19 cellular contexts compared by ENCODE assay signal in the genomic region with DNA sequence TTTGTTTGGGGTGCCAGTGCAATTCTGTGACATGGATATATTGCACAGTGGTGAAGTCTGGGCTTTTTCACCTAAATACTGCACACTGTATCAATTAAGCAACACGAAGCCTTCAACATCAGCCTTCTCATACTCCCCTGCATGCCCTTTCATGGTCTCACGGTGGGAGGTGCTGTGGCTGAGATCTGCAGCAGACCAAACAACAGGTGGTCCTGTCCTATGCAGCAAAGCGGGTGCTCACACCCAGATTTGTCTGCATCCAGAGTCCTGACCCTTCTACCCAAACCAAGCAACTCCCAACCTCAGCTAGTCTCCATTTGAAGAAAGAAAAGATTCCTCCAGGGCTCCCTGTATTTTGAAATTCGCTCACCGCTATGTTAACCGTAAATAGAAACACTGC. TPM values are rescaled to one million over a fixed set of nuclear protein-coding genes. Genes with fewer than 3 reads are reported as not detected.
A peak's percentile ranks its signal among the peaks of the same experiment; 100 is the strongest.
DNase-seq lines count a peak whose midpoint lies in the region; ATAC-seq and TF ChIP-seq lines count a peak whose summit lies in the region.
"Had no signal": no experiment of that assay in that cellular context is flagged by ENCODE, and none has a peak within 500 bp of the region (broad histone marks: within the 10 kb centered on the region; RNA-seq: fewer than 3 reads in every experiment).

No MANE protein-coding gene starts in this region.

- DNase-seq in T-helper 17 cell: no peak
- DNase-seq in dorsolateral prefrontal cortex: no peak
- DNase-seq in osteoblast (ENCODE audit: insufficient read length, low spot score, missing footprints): peak; percentile 75
- DNase-seq in activated CD4-positive, alpha-beta T cell treated with anti-CD3 and anti-CD28 coated beads, Interleukin-2, amount 10 ng/mL, durations not matched to agents 7 days and 5 days: no peak
- no peak for DNase-seq in GM23338 (ENCODE audit: low spot score)
- DNase-seq in NCI-H2107 treated with DMSO at 0.1 percent for 48 hours (lab: John Stamatoyannopoulos, UW; ENCODE audit: unreplicated experiment): no peak
- DNase-seq: COR-L47; DMS 273 treated with DMSO at 0.1 percent for 48 hours; DND-41; NCI-H1092 treated with DMSO at 0.1 percent for 48 hours; NCI-H146; NCI-H2029 treated with DMSO at 0.1 percent for 48 hours; NCI-H446 treated with DMSO at 0.1 percent for 48 hours; NK-92 treated with Interleukin-12 subunit alpha and Interleukin-12 subunit beta, amount 100 ng/mL, for 24 hours had no signal

- H3K4me3 ChIP-seq in HEK293 (ENCODE audit: low read depth, low read length) (no peak overlapping the region), dorsolateral prefrontal cortex (peak overlapping the region in 4 of 59 donors; percentile 0 to 32 (median 8)), osteoblast (ENCODE audit: insufficient read depth, low read length) (no peak overlapping the region), GM23338 (no peak overlapping the region)
- H3K4me3 ChIP-seq: K562 had no signal

- peaks cover 93% of the 10 kb centered on the region for H3K79me2 ChIP-seq in osteoblast (ENCODE audit: insufficient read depth, low read length)
- H3K79me2 ChIP-seq in GM23338 (replicated peaks; ENCODE audit: insufficient read depth): peaks cover 91% of the 10 kb centered on the region

- H3K9me3 ChIP-seq in HEK293 (ENCODE audit: control insufficient read depth, insufficient read depth, low read depth, low read length): no peaks in the 10 kb centered on the region
- H3K9me3 ChIP-seq in T-helper 17 cell (ENCODE audit: control insufficient read depth, low read length, poor library complexity, severe bottlenecking): no peaks in the 10 kb centered on the region
- H3K9me3 ChIP-seq in osteoblast (ENCODE audit: low read depth, low read length): no peaks in the 10 kb centered on the region

- intact Hi-C loops in dorsolateral prefrontal cortex (cut with DNase I): loop anchor here (2.0 to 5.0 kb wide), 2 partner anchors 34 to 35 kb away; a partner anchor contains a TSS

- H3K4me1 ChIP-seq in HEK293 (ENCODE audit: control insufficient read depth, insufficient read depth, low read length) (peaks cover 9% of the 10 kb centered on the region; the same call in 1 of the 2 replicates), osteoblast (ENCODE audit: insufficient read depth, low read length) (peaks cover 16% of the 10 kb centered on the region), GM23338 (ENCODE audit: insufficient read depth) (no peaks in the 10 kb centered on the region)

- H3K9me2 ChIP-seq in GM23338 (ENCODE audit: insufficient read depth): no peaks in the 10 kb centered on the region

- H3K4me1 Mint-ChIP-seq in T-helper 17 cell (peaks cover 24% of the 10 kb centered on the region), GM23338 (peaks cover 7% of the 10 kb centered on the region)
- H3K4me1 Mint-ChIP-seq in activated CD4-positive, alpha-beta T cell treated with anti-CD3 and anti-CD28 coated beads, Interleukin-2, amount 10 ng/mL, durations not matched to agents 7 days and 5 days: peaks cover 14% of the 10 kb centered on the region
- H3K4me1 Mint-ChIP-seq: CD14-positive monocyte had no signal

- H4K20me1 ChIP-seq in osteoblast (ENCODE audit: insufficient read depth, low read length) (peaks cover 65% of the 10 kb centered on the region), GM23338 (replicated peaks; ENCODE audit: insufficient read depth) (peaks cover 81% of the 10 kb centered on the region)

- no peak overlapping the region for H3K4me2 ChIP-seq in osteoblast (ENCODE audit: insufficient read depth, low read length)
- no peak overlapping the region for H3K4me2 ChIP-seq in GM23338

- no peaks in the 10 kb centered on the region for H3F3A ChIP-seq in GM23338 (replicated peaks; ENCODE audit: low read depth)

- H3K27ac ChIP-seq in HEK293 (ENCODE audit: extremely low read depth, low read depth, low read length) (no peak overlapping the region), dorsolateral prefrontal cortex (peak overlapping the region in 49 of 59 donors; percentile 27 to 94 (median 84)), osteoblast (ENCODE audit: low read depth, low read length) (no peak overlapping the region), GM23338 (ENCODE audit: low read depth) (no peak overlapping the region)

- CTCF ChIA-PET in HEK293 (lab: Yijun Ruan, JAX): no interaction called here
- CTCF ChIA-PET in activated CD4-positive, alpha-beta T cell treated with anti-CD3 and anti-CD28 coated beads, Interleukin-2, amount 10 ng/mL, durations not matched to agents 7 days and 5 days (lab: Charles Lee): no interaction called here

- no peak overlapping the region for H3K4me3 Mint-ChIP-seq in T-helper 17 cell
- H3K4me3 Mint-ChIP-seq in activated CD4-positive, alpha-beta T cell treated with anti-CD3 and anti-CD28 coated beads, Interleukin-2, amount 10 ng/mL, durations not matched to agents 7 days and 5 days: no peak overlapping the region
- no peak overlapping the region for H3K4me3 Mint-ChIP-seq in GM23338
- H3K4me3 Mint-ChIP-seq: CD14-positive monocyte had no signal

- H2AFZ ChIP-seq in osteoblast (ENCODE audit: low read length) (no peak overlapping the region), GM23338 (no peak overlapping the region)

- H3K27me3 ChIP-seq in dorsolateral prefrontal cortex (no peaks in the 10 kb centered on the region), osteoblast (ENCODE audit: insufficient read depth, low read length) (no peaks in the 10 kb centered on the region), GM23338 (ENCODE audit: insufficient read depth) (no peaks in the 10 kb centered on the region)

- H3K9me3 Mint-ChIP-seq in activated CD4-positive, alpha-beta T cell treated with anti-CD3 and anti-CD28 coated beads, Interleukin-2, amount 10 ng/mL, durations not matched to agents 7 days and 5 days: no peaks in the 10 kb centered on the region
- H3K9me3 Mint-ChIP-seq in GM23338: no peaks in the 10 kb centered on the region

- POLR2A ChIA-PET in HEK293 (lab: Yijun Ruan, JAX): no interaction called here
- POLR2A ChIA-PET in activated CD4-positive, alpha-beta T cell treated with anti-CD3 and anti-CD28 coated beads, Interleukin-2, amount 10 ng/mL, durations not matched to agents 7 days and 5 days (lab: Charles Lee): no interaction called here

- no peak for TF ChIP-seq CTCF in HEK293 (tag by site-specific recombination; IDR thresholded peaks at IDR 0.05)
- no peak for TF ChIP-seq CTCF in dorsolateral prefrontal cortex (IDR thresholded peaks at IDR 0.05 in 54 of 56, conservative IDR thresholded peaks at IDR 0.05 in 2 of 56; ENCODE audit: low read depth in 1 of 56, partially characterized antibody in 56 of 56)
- TF ChIP-seq CTCF in osteoblast (IDR thresholded peaks at IDR 0.05; ENCODE audit: extremely low read depth, low read depth, low read length): no peak
- no peak for TF ChIP-seq CTCF in GM23338 (conservative IDR thresholded peaks at IDR 0.05; ENCODE audit: low read depth in 2 of 2)

- H3K27ac Mint-ChIP-seq in T-helper 17 cell: peak overlapping the region; percentile 8
- H3K27ac Mint-ChIP-seq in activated CD4-positive, alpha-beta T cell treated with anti-CD3 and anti-CD28 coated beads, Interleukin-2, amount 10 ng/mL, durations not matched to agents 7 days and 5 days: no peak overlapping the region
- H3K27ac Mint-ChIP-seq in GM23338: no peak overlapping the region

- H3K27me3 Mint-ChIP-seq in T-helper 17 cell: no peaks in the 10 kb centered on the region
- no peaks in the 10 kb centered on the region for H3K27me3 Mint-ChIP-seq in activated CD4-positive, alpha-beta T cell treated with anti-CD3 and anti-CD28 coated beads, Interleukin-2, amount 10 ng/mL, durations not matched to agents 7 days and 5 days
- H3K27me3 Mint-ChIP-seq in GM23338 (ENCODE audit: insufficient read depth, low read depth, poor library complexity): peaks cover 3% of the 10 kb centered on the region

- peaks cover 9% of the 10 kb centered on the region for H3K36me3 Mint-ChIP-seq in T-helper 17 cell (ENCODE audit: low read depth)
- peaks cover 28% of the 10 kb centered on the region for H3K36me3 Mint-ChIP-seq in activated CD4-positive, alpha-beta T cell treated with anti-CD3 and anti-CD28 coated beads, Interleukin-2, amount 10 ng/mL, durations not matched to agents 7 days and 5 days (ENCODE audit: low read depth)
- H3K36me3 Mint-ChIP-seq in GM23338 (ENCODE audit: low read depth): peaks cover 69% of the 10 kb centered on the region

- H3K36me3 ChIP-seq in HEK293 (ENCODE audit: control insufficient read depth in 2 of 2, insufficient read depth in 1 of 2, low read length in 2 of 2) (peaks cover 21 to 88% of the 10 kb centered on the region in 2 experiments), osteoblast (ENCODE audit: insufficient read depth, low read length) (peaks cover 36% of the 10 kb centered on the region), GM23338 (ENCODE audit: insufficient read depth) (peaks cover 1% of the 10 kb centered on the region)

- ATAC-seq in T-helper 17 cell (no peak), GM23338 (no peak)
- ATAC-seq: HCT116, K562, Right ventricle myocardium inferior had no signal

TF ChIP-seq in HEK293, 187 proteins besides CTCF, POLR2A, EP300 and RAD21:
- TF ChIP-seq ZNF155 (tag by site-specific recombination; IDR thresholded peaks at IDR 0.05) (no peak), SCRT2 (tag by site-specific recombination; IDR thresholded peaks at IDR 0.05) (peak; percentile 52)

TF ChIP-seq in GM23338, 12 proteins besides CTCF, POLR2A, EP300 and RAD21 (continues in another document):
- TF ChIP-seq JUNB (IDR thresholded peaks at IDR 0.05; ENCODE audit: unreplicated experiment) (no peak), EZH2phosphoT487 (IDR thresholded peaks at IDR 0.05; ENCODE audit: unreplicated experiment) (no peak), ZNF331 (CRISPR knock-in tag; IDR thresholded peaks at IDR 0.05; ENCODE audit: low read depth) (no peak), POLR2AphosphoS5 (IDR thresholded peaks at IDR 0.05; ENCODE audit: low read depth) (no peak)

RNA-seq across cellular contexts. Expression of a gene that starts 35.0 kb away (rescaled TPM):
- total RNA-seq in T-helper 17 cell (10 to 100 TPM; 56.1 to 71.2 TPM), dorsolateral prefrontal cortex (100 to 1,000 TPM; 119 to 220 (median 170) TPM), osteoblast (100 and 117 TPM in 2 replicates)
- total RNA-seq in activated CD4-positive, alpha-beta T cell treated with anti-CD3 and anti-CD28 coated beads, Interleukin-2, amount 10 ng/mL, durations not matched to agents 7 days and 5 days: 10 to 100 TPM; 52.7 to 53.3 TPM
- 70.5 and 76.8 TPM in 2 replicates for total RNA-seq in GM23338 (2014; rRNA removed; shearing (Covaris generic))
- polyA plus RNA-seq in GM23338 (2016; fragmentation: Nextera tagmentation; extraction: Ambion mirVana): 18.8 and 19.1 TPM in 2 replicates

RNA-seq across cellular contexts. Expression of a gene that starts 46.9 kb away (rescaled TPM):
- total RNA-seq in T-helper 17 cell (10 to 100 TPM; 68.1 to 72.6 TPM), dorsolateral prefrontal cortex (100 to 1,000 TPM in 101 of 120 experiments, 10 to 100 TPM in 19; 67.0 to 178 (median 121) TPM), osteoblast (63.9 and 79.3 TPM in 2 replicates)
- total RNA-seq in activated CD4-positive, alpha-beta T cell treated with anti-CD3 and anti-CD28 coated beads, Interleukin-2, amount 10 ng/mL, durations not matched to agents 7 days and 5 days: 10 to 100 TPM; 55.4 to 55.7 TPM
- 95.5 and 99.2 TPM in 2 replicates for total RNA-seq in GM23338 (2014; rRNA removed; shearing (Covaris generic))
- polyA plus RNA-seq in GM23338 (2016; fragmentation: Nextera tagmentation; extraction: Ambion mirVana): 33.4 and 39.8 TPM in 2 replicates

Comparison
In these comparisons a context has a peak if more than half of its experiments do, and no peak if none do; other contexts are left out.
1. H3K27ac ChIP-seq: peak in dorsolateral prefrontal cortex (49 of 59); none in HEK293 (single experiment), osteoblast (single experiment) and GM23338 (single experiment).